Comparison of ENCODE assay signal across 9 cellular contexts in the genomic region with DNA sequence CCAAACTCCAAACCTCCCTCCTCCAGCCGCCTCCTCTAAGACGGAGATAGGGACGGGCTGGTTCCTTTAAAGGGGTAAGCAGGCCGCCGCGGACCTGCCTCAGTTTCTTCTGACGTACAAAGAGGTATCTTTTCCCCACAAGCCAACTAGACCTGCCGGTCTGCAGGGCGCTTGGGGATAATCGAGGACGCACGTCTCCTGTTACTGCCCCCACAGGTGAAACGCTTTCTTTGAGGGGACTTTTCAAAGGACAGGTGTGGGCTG. TPM values are rescaled to one million over a fixed set of nuclear protein-coding genes. Genes with fewer than 3 reads are reported as not detected.
DNase-seq lines count a peak whose midpoint lies in the region; ATAC-seq, FAIRE-seq and TF ChIP-seq lines count a peak whose summit lies in the region.
"Had no signal": no experiment of that assay in that cellular context is flagged by ENCODE, and none has a peak within 500 bp of the region (broad histone marks: within the 10 kb centered on the region; RNA-seq: fewer than 3 reads in every experiment).

No MANE protein-coding gene starts in this region.

- H3K27ac Mint-ChIP-seq in CD4-positive, CD25-positive, alpha-beta regulatory T cell = peak overlapping the region; percentile 88 to 98 (median 96)
- peak overlapping the region; percentile 93 for H3K27ac Mint-ChIP-seq in activated naive CD8-positive, alpha-beta T cell

- ATAC-seq in CD4-positive, CD25-positive, alpha-beta regulatory T cell (ENCODE audit: low read depth in 2 of 2) = no peak
- ATAC-seq in HCT116 = no peak
- no peak for ATAC-seq in GM18907 (IDR thresholded peaks at IDR 0.05; ENCODE audit: unreplicated experiment)

- H3K9me2 ChIP-seq in HCT116 (ENCODE audit: insufficient read depth) = no peaks in the 10 kb centered on the region

- POLR2A ChIA-PET in HCT116 (lab: Charles Lee) = no interaction called here

- no peaks in the 10 kb centered on the region for H3K27me3 Mint-ChIP-seq in CD4-positive, CD25-positive, alpha-beta regulatory T cell
- H3K27me3 Mint-ChIP-seq in activated naive CD8-positive, alpha-beta T cell = no peaks in the 10 kb centered on the region

- DNase-seq in CD4-positive, CD25-positive, alpha-beta regulatory T cell = no peak
- DNase-seq in HCT116 (ENCODE audit: low read depth, low spot score) = peak; percentile 42
- no peak for DNase-seq in keratinocyte (ENCODE audit: low read depth, low spot score)
- peak in 8 of 49 donors; percentile 50 to 83 (median 54) for DNase-seq in substantia nigra (lab: John Stamatoyannopoulos, UW)
- no peak for DNase-seq in GOT3 (lab: John Stamatoyannopoulos, UW)
- DNase-seq in NCI-H2029 treated with DMSO at 0.1 percent for 48 hours (lab: John Stamatoyannopoulos, UW) = no peak

- peaks cover 39% of the 10 kb centered on the region for H3K79me2 ChIP-seq in HCT116 (ENCODE audit: insufficient read depth, low read length)
- peaks cover 42% of the 10 kb centered on the region for H3K79me2 ChIP-seq in keratinocyte (ENCODE audit: control insufficient read depth, insufficient read depth, low read length)

- H3K9me3 Mint-ChIP-seq in CD4-positive, CD25-positive, alpha-beta regulatory T cell = no peaks in the 10 kb centered on the region
- no peaks in the 10 kb centered on the region for H3K9me3 Mint-ChIP-seq in activated naive CD8-positive, alpha-beta T cell (ENCODE audit: low read depth)

- no peak for TF ChIP-seq POLR2A in HCT116 (IDR thresholded peaks at IDR 0.05; ENCODE audit: borderline replicate concordance, extremely low read depth, insufficient read depth, insufficient read length)

- H4K20me1 ChIP-seq in HCT116 (ENCODE audit: insufficient read depth) (no peaks in the 10 kb centered on the region), keratinocyte (ENCODE audit: control insufficient read depth, extremely low read depth, insufficient read depth, low read length) (no peaks in the 10 kb centered on the region)

- H3K36me3 Mint-ChIP-seq in CD4-positive, CD25-positive, alpha-beta regulatory T cell = no peaks in the 10 kb centered on the region
- no peaks in the 10 kb centered on the region for H3K36me3 Mint-ChIP-seq in activated naive CD8-positive, alpha-beta T cell

- H3K27me3 ChIP-seq in CD4-positive, CD25-positive, alpha-beta regulatory T cell (ENCODE audit: control insufficient read depth, insufficient read depth, low read length) = no peaks in the 10 kb centered on the region
- no peaks in the 10 kb centered on the region for H3K27me3 ChIP-seq in HCT116 (ENCODE audit: insufficient read depth, low read length)
- H3K27me3 ChIP-seq in keratinocyte (ENCODE audit: control insufficient read depth, extremely low read depth, insufficient read depth, low read length) = no peaks in the 10 kb centered on the region

- H3K4me1 ChIP-seq in CD4-positive, CD25-positive, alpha-beta regulatory T cell (ENCODE audit: control insufficient read depth, insufficient read depth, low read length, poor library complexity, severe bottlenecking) = peaks cover 54% of the 10 kb centered on the region
- H3K4me1 ChIP-seq in HCT116 (ENCODE audit: control insufficient read depth in 1 of 2, insufficient read depth in 2 of 2, low read length in 2 of 2) = peaks cover 41 to 58% of the 10 kb centered on the region in 2 experiments
- H3K4me1 ChIP-seq in keratinocyte (ENCODE audit: control insufficient read depth, extremely low read depth, insufficient read depth, low read length) = peaks cover 50% of the 10 kb centered on the region

- H3K4me1 Mint-ChIP-seq in CD4-positive, CD25-positive, alpha-beta regulatory T cell = peaks cover 27 to 50% (median 37%) of the 10 kb centered on the region in 4 donors
- H3K4me1 Mint-ChIP-seq in activated naive CD8-positive, alpha-beta T cell (ENCODE audit: low read depth) = peaks cover 52% of the 10 kb centered on the region

- BruUV-seq in HCT116 (replicated peaks; lab: Mats Ljungman, UMichigan) = no TSS peak

- RAD21 ChIA-PET in HCT116 (lab: Charles Lee; ENCODE audit: low non-redundant PET in 1 of 2, low total read pairs in 2 of 2, uncharacterized antibody in 2 of 2, unreplicated experiment in 2 of 2) = no interaction called here

- H3K9me3 ChIP-seq in CD4-positive, CD25-positive, alpha-beta regulatory T cell (ENCODE audit: control insufficient read depth in 2 of 2, low read length in 2 of 2) = no peaks in the 10 kb centered on the region
- H3K9me3 ChIP-seq in HCT116 (ENCODE audit: control insufficient read depth in 1 of 2, insufficient read depth in 1 of 2, low read depth in 1 of 2, low read length in 2 of 2) (no peaks in the 10 kb centered on the region), keratinocyte (ENCODE audit: control insufficient read depth, low read depth, low read length) (no peaks in the 10 kb centered on the region)

- H3K4me3 Mint-ChIP-seq in CD4-positive, CD25-positive, alpha-beta regulatory T cell = peak overlapping the region; percentile 93 to 100 (median 94)
- peak overlapping the region; percentile 93 for H3K4me3 Mint-ChIP-seq in activated naive CD8-positive, alpha-beta T cell

- TF ChIP-seq CTCF in HCT116 (IDR thresholded peaks at IDR 0.05 in 2 of 3, conservative IDR thresholded peaks at IDR 0.05 in 1 of 3; ENCODE audit: borderline replicate concordance in 1 of 3, insufficient read depth in 1 of 3, low read depth in 2 of 3, low read length in 2 of 3) = 0 out of 6 replicates have a peak, but pooled peaks of 1 of the 3 experiments have one; percentile 9
- TF ChIP-seq CTCF in keratinocyte (optimal IDR thresholded peaks at IDR 0.05 in 1 of 3, IDR thresholded peaks at IDR 0.05 in 1 of 3, conservative IDR thresholded peaks at IDR 0.05 in 1 of 3; ENCODE audit: extremely low read depth in 1 of 3, insufficient read depth in 2 of 3, low read length in 3 of 3) = peak in 1 of 3 experiments; percentile 9

- CTCF ChIA-PET in HCT116 (lab: Charles Lee) = no interaction called here

- no peaks in the 10 kb centered on the region for H3K36me3 ChIP-seq in CD4-positive, CD25-positive, alpha-beta regulatory T cell (ENCODE audit: control insufficient read depth, insufficient read depth, low read length)
- H3K36me3 ChIP-seq in HCT116 (ENCODE audit: control insufficient read depth in 1 of 2, insufficient read depth in 2 of 2, low read length in 2 of 2) (no peaks in the 10 kb centered on the region), keratinocyte (ENCODE audit: control insufficient read depth in 2 of 2, extremely low read depth in 1 of 2, insufficient read depth in 2 of 2, low read length in 2 of 2) (no peaks in the 10 kb centered on the region)

- intact Hi-C loops in HCT116 (cut with micrococcal nuclease) = loop anchor here (2.0 kb wide), 1 partner anchor 26 kb away; the partner anchor contains the start of gene RFFL

- no peak for FAIRE-seq in keratinocyte (lab: Jason Lieb, UNC)

- dilution Hi-C loops in keratinocyte (cut with MboI; ENCODE audit: extremely low pct_ligation_motif_present, low sequenced_read_pairs) = no loop called here

- H3K27ac ChIP-seq in CD4-positive, CD25-positive, alpha-beta regulatory T cell (ENCODE audit: insufficient read depth, low read length, poor library complexity, severe bottlenecking) = peak overlapping the region; percentile 97
- peak overlapping the region; percentile 96 for H3K27ac ChIP-seq in HCT116 (ENCODE audit: low read depth, low read length)
- H3K27ac ChIP-seq in keratinocyte (ENCODE audit: control insufficient read depth, insufficient read depth, low read length) = peak overlapping the region; percentile 94
- H3K27ac ChIP-seq in substantia nigra (ENCODE audit: low read depth, low read length, poor library complexity, severe bottlenecking) = peak overlapping the region; percentile 99

- H2AFZ ChIP-seq in HCT116 (ENCODE audit: low read depth, low read length, poor library complexity, severe bottlenecking) (no peak overlapping the region), keratinocyte (ENCODE audit: control insufficient read depth, low read length) (peak overlapping the region; percentile 63)

- H3K4me3 ChIP-seq in CD4-positive, CD25-positive, alpha-beta regulatory T cell (ENCODE audit: low read depth, low read length) = peak overlapping the region; percentile 99
- H3K4me3 ChIP-seq in HCT116 (replicated peaks in 1 of 2; ENCODE audit: low read depth in 1 of 2, low read length in 2 of 2) = peak overlapping the region; percentile 68 to 93
- H3K4me3 ChIP-seq in keratinocyte (ENCODE audit: control insufficient read depth in 2 of 3, extremely low read depth in 1 of 3, insufficient read depth in 2 of 3, low read depth in 1 of 3, low read length in 3 of 3) = peak overlapping the region; percentile 86 to 90 (median 89)

- no peak for TF ChIP-seq RAD21 in HCT116 (IDR thresholded peaks at IDR 0.05; ENCODE audit: low read depth)

- H3K4me2 ChIP-seq in HCT116 (ENCODE audit: low read length) (peak overlapping the region; percentile 89), keratinocyte (ENCODE audit: control insufficient read depth, extremely low read depth, insufficient read depth, low read depth, low read length) (peak overlapping the region; percentile 97)

- H3K9me1 ChIP-seq in keratinocyte (ENCODE audit: control insufficient read depth, extremely low read depth, insufficient read depth, low read length) = no peaks in the 10 kb centered on the region

- H3K9ac ChIP-seq in HCT116 (ENCODE audit: low read length) = peak overlapping the region; percentile 85
- peak overlapping the region; percentile 94 for H3K9ac ChIP-seq in keratinocyte (ENCODE audit: control insufficient read depth, extremely low read depth, insufficient read depth, low read length)

RNA-seq across cellular contexts. Expression of gene RFFL, which starts 25.1 kb away (rescaled TPM):
- total RNA-seq in CD4-positive, CD25-positive, alpha-beta regulatory T cell = 118 TPM
- polyA plus RNA-seq in CD4-positive, CD25-positive, alpha-beta regulatory T cell = 100 to 1,000 TPM in 1 of 4 donors, 10 to 100 TPM in 3; 69.8 to 128 (median 79.3) TPM
- 40.3 TPM for total RNA-seq in HCT116 (2021; ENCODE audit: unreplicated experiment)
- 24.8 and 30.1 TPM in 2 replicates for polyA plus RNA-seq in HCT116 (2012)
- polyA plus RNA-seq in keratinocyte = 10.7 to 17.0 TPM (median 13.5 TPM) in 3 replicates
- 5.3 TPM for polyA plus RNA-seq in keratinocyte (2011; ENCODE audit: low read depth)
- 10.4 and 13.6 TPM in 2 replicates for polyA plus RNA-seq in keratinocyte (2011; cell fraction: cytosol; rRNA removed)
- polyA plus RNA-seq in keratinocyte (2011; cell fraction: nucleus; rRNA removed) = 13.0 and 13.4 TPM in 2 replicates
- 8.8 and 13.2 TPM in 2 replicates for polyA plus RNA-seq in keratinocyte (2012; ENCODE audit: low replicate concordance)
- polyA minus RNA-seq in keratinocyte = 43.7 to 112 TPM (median 46.5 TPM) in 3 replicates
- 26.7 TPM for polyA minus RNA-seq in keratinocyte (2011; cell fraction: cytosol; rRNA and poly(A)+ RNA removed)
- polyA minus RNA-seq in keratinocyte (2011; cell fraction: nucleus; rRNA and poly(A)+ RNA removed) = 9.3 and 17.8 TPM in 2 replicates

RNA-seq across cellular contexts. Expression of gene RAD51D, which starts 31.1 kb away (rescaled TPM):
- 11.7 TPM for total RNA-seq in CD4-positive, CD25-positive, alpha-beta regulatory T cell
- polyA plus RNA-seq in CD4-positive, CD25-positive, alpha-beta regulatory T cell = 10 to 100 TPM in 2 of 4 donors, 1 to 10 TPM in 2; 7.0 to 11.5 (median 10.3) TPM
- total RNA-seq in HCT116 (2021; ENCODE audit: unreplicated experiment) = 12.9 TPM
- polyA plus RNA-seq in HCT116 (2012) = 7.7 and 8.3 TPM in 2 replicates
- polyA plus RNA-seq in keratinocyte = 2.7 to 8.2 TPM (median 4.9 TPM) in 3 replicates
- 0.51 TPM for polyA plus RNA-seq in keratinocyte (2011; ENCODE audit: low read depth)
- polyA plus RNA-seq in keratinocyte (2011; cell fraction: cytosol; rRNA removed) = 2.4 and 2.6 TPM in 2 replicates
- polyA plus RNA-seq in keratinocyte (2011; cell fraction: nucleus; rRNA removed) = 4.4 and 5.6 TPM in 2 replicates
- 0.86 and 5.6 TPM in 2 replicates for polyA plus RNA-seq in keratinocyte (2012; ENCODE audit: low replicate concordance)
- 3.8 to 4.9 TPM (median 4.4 TPM) in 3 replicates for polyA minus RNA-seq in keratinocyte
- 3.8 TPM for polyA minus RNA-seq in keratinocyte (2011; cell fraction: cytosol; rRNA and poly(A)+ RNA removed)
- polyA minus RNA-seq in keratinocyte (2011; cell fraction: nucleus; rRNA and poly(A)+ RNA removed) = 2.1 and 3.2 TPM in 2 replicates

RNA-seq across cellular contexts. Expression of gene FNDC8, which starts 32.8 kb away (rescaled TPM):
- not detected for total RNA-seq in CD4-positive, CD25-positive, alpha-beta regulatory T cell
- not detected for polyA plus RNA-seq in CD4-positive, CD25-positive, alpha-beta regulatory T cell
- total RNA-seq in HCT116 (2021; ENCODE audit: unreplicated experiment) = not detected
- 0.05 and 0.08 TPM in 2 replicates for polyA plus RNA-seq in HCT116 (2012)
- not detected in 3 replicates for polyA plus RNA-seq in keratinocyte
- not detected for polyA plus RNA-seq in keratinocyte (2011; ENCODE audit: low read depth)
- polyA plus RNA-seq in keratinocyte (2011; cell fraction: cytosol; rRNA removed) = not detected in 2 replicates
- polyA plus RNA-seq in keratinocyte (2011; cell fraction: nucleus; rRNA removed) = not detected in 2 replicates
- polyA plus RNA-seq in keratinocyte (2012; ENCODE audit: low replicate concordance) = 0.11 TPM in 1 of 2 replicates, not detected in the other
- polyA minus RNA-seq in keratinocyte = not detected in 3 replicates
- not detected for polyA minus RNA-seq in keratinocyte (2011; cell fraction: cytosol; rRNA and poly(A)+ RNA removed)
- polyA minus RNA-seq in keratinocyte (2011; cell fraction: nucleus; rRNA and poly(A)+ RNA removed) = not detected in 2 replicates
- total RNA-seq: RPMI7951 had no signal

RNA-seq across cellular contexts. Expression of gene NLE1, which starts 53.5 kb away (rescaled TPM):
- 9.8 TPM for total RNA-seq in CD4-positive, CD25-positive, alpha-beta regulatory T cell
- polyA plus RNA-seq in CD4-positive, CD25-positive, alpha-beta regulatory T cell = 1 to 10 TPM; 3.1 to 5.3 (median 3.8) TPM
- total RNA-seq in HCT116 (2021; ENCODE audit: unreplicated experiment) = 55.5 TPM
- 30.0 and 31.6 TPM in 2 replicates for polyA plus RNA-seq in HCT116 (2012)
- 13.5 to 18.6 TPM (median 16.0 TPM) in 3 replicates for polyA plus RNA-seq in keratinocyte
- polyA plus RNA-seq in keratinocyte (2011; ENCODE audit: low read depth) = 3.7 TPM
- polyA plus RNA-seq in keratinocyte (2011; cell fraction: cytosol; rRNA removed) = 11.1 and 15.0 TPM in 2 replicates
- 16.8 and 17.2 TPM in 2 replicates for polyA plus RNA-seq in keratinocyte (2011; cell fraction: nucleus; rRNA removed)
- polyA plus RNA-seq in keratinocyte (2012; ENCODE audit: low replicate concordance) = 9.8 and 19.7 TPM in 2 replicates
- 15.4 to 28.5 TPM (median 18.9 TPM) in 3 replicates for polyA minus RNA-seq in keratinocyte
- polyA minus RNA-seq in keratinocyte (2011; cell fraction: cytosol; rRNA and poly(A)+ RNA removed) = 35.7 TPM
- polyA minus RNA-seq in keratinocyte (2011; cell fraction: nucleus; rRNA and poly(A)+ RNA removed) = 7.5 and 12.3 TPM in 2 replicates

RNA-seq across cellular contexts. Expression of gene UNC45B, which starts 59.0 kb away (rescaled TPM):
- total RNA-seq in CD4-positive, CD25-positive, alpha-beta regulatory T cell = 0.44 TPM
- under 1 TPM; 0.29 to 0.63 (median 0.43) TPM for polyA plus RNA-seq in CD4-positive, CD25-positive, alpha-beta regulatory T cell
- not detected for total RNA-seq in HCT116 (2021; ENCODE audit: unreplicated experiment)
- not detected in 2 replicates for polyA plus RNA-seq in HCT116 (2012)
- polyA plus RNA-seq in keratinocyte = 0.03 to 0.04 TPM in 2 of 3 replicates, not detected in the other
- polyA plus RNA-seq in keratinocyte (2011; ENCODE audit: low read depth) = 0.10 TPM
- 0.02 and 0.03 TPM in 2 replicates for polyA plus RNA-seq in keratinocyte (2011; cell fraction: cytosol; rRNA removed)
- 0.11 and 0.15 TPM in 2 replicates for polyA plus RNA-seq in keratinocyte (2011; cell fraction: nucleus; rRNA removed)
- 0.04 TPM in 1 of 2 replicates, not detected in the other for polyA plus RNA-seq in keratinocyte (2012; ENCODE audit: low replicate concordance)
- 0.06 to 0.30 TPM in 2 of 3 replicates, not detected in the other for polyA minus RNA-seq in keratinocyte
- polyA minus RNA-seq in keratinocyte (2011; cell fraction: cytosol; rRNA and poly(A)+ RNA removed) = not detected
- not detected in 2 replicates for polyA minus RNA-seq in keratinocyte (2011; cell fraction: nucleus; rRNA and poly(A)+ RNA removed)
- total RNA-seq: RPMI7951 had no signal
